ENCODE assay signal across 9 cellular contexts in genomic region chr9:114504341-114505186, GRCh38. TPM values are rescaled to one million over a fixed set of nuclear protein-coding genes. Genes with fewer than 3 reads are reported as not detected.
DNase-seq lines count a peak whose midpoint lies in the region; ATAC-seq, FAIRE-seq and TF ChIP-seq lines count a peak whose summit lies in the region.
"Had no signal": no experiment of that assay in that cellular context is flagged by ENCODE, and none has a peak within 500 bp of the region (broad histone marks: within the 10 kb centered on the region; RNA-seq: fewer than 3 reads in every experiment).

No MANE protein-coding gene starts in this region.

- peak overlapping the region; percentile 20 to 69 (median 58) for H3K4me3 ChIP-seq in heart left ventricle
- peak overlapping the region; percentile 63 to 86 (median 72) for H3K4me3 ChIP-seq in pancreas

- FAIRE-seq in pancreas (lab: Jason Lieb, UNC), result no peak
- FAIRE-seq: colon had no signal

- no peaks in the 10 kb centered on the region for H3K36me3 Mint-ChIP-seq in activated naive CD8-positive, alpha-beta T cell treated with anti-CD3 and anti-CD28 coated beads, Interleukin-2, amount 10 ng/mL, durations not matched to agents 7 days and 5 days

- TF ChIP-seq CTCF in GM13976 (IDR thresholded peaks at IDR 0.05; ENCODE audit: borderline replicate concordance, control extremely low read depth, extremely low read depth, insufficient read depth, missing control alignments) (no peak), heart left ventricle (IDR thresholded peaks at IDR 0.05) (peak in 2 of 12 donors; percentile 13 to 23), pancreas (IDR thresholded peaks at IDR 0.05) (peak in 1 of 4 donors; percentile 29)

- intact Hi-C loops in heart left ventricle (cut with DNase I) (no loop called here), pancreas (cut with DNase I) (no loop called here)

- in situ Hi-C loops in GM13976 (cut with MboI; ENCODE audit: low sequenced_read_pairs, unreplicated experiment), result no loop called here

- WGBS in heart left ventricle, 4 donors, result 0 to 7% (median 5%) methylated on average over 4 to 101 of the region's 101 CpGs; no CpG with 5 or more reads in 1 of the 4 donors
- WGBS in pancreas, 2 donors, result 4 to 5% methylated on average over 88 to 101 of the region's 101 CpGs

- POLR2A ChIA-PET in activated naive CD8-positive, alpha-beta T cell treated with anti-CD3 and anti-CD28 coated beads, Interleukin-2, amount 10 ng/mL, durations not matched to agents 7 days and 5 days (lab: Charles Lee), result interaction anchor here (1.6 kb wide), 1 partner anchor 99 kb away, joined by 5 read pairs; no protein-coding TSS in a partner anchor

- H3K9me3 ChIP-seq in heart left ventricle (no peaks in the 10 kb centered on the region), pancreas (no peaks in the 10 kb centered on the region)

- H3K27me3 Mint-ChIP-seq in activated naive CD8-positive, alpha-beta T cell treated with anti-CD3 and anti-CD28 coated beads, Interleukin-2, amount 10 ng/mL, durations not matched to agents 7 days and 5 days, result peaks cover 63% of the 10 kb centered on the region

- H3K27ac ChIP-seq in heart left ventricle (peak overlapping the region in 1 of 12 donors; percentile 86), pancreas (peak overlapping the region; percentile 51 to 74 (median 61))

- H3K4me3 Mint-ChIP-seq in activated naive CD8-positive, alpha-beta T cell treated with anti-CD3 and anti-CD28 coated beads, Interleukin-2, amount 10 ng/mL, durations not matched to agents 7 days and 5 days, result peak overlapping the region; percentile 66

- ATAC-seq in activated naive CD8-positive, alpha-beta T cell treated with anti-CD3 and anti-CD28 coated beads, Interleukin-2, amount 10 ng/mL, durations not matched to agents 7 days and 5 days (ENCODE audit: low read depth), result peak; percentile 25
- ATAC-seq in heart left ventricle (peak in 2 of 4 donors; percentile 57 to 75), pancreas (peak; percentile 66 to 71 (median 69)), HG02610 (IDR thresholded peaks at IDR 0.05; ENCODE audit: unreplicated experiment) (no peak), GM21381 (IDR thresholded peaks at IDR 0.05; ENCODE audit: unreplicated experiment) (no peak)

- H3K4me1 Mint-ChIP-seq in activated naive CD8-positive, alpha-beta T cell treated with anti-CD3 and anti-CD28 coated beads, Interleukin-2, amount 10 ng/mL, durations not matched to agents 7 days and 5 days, result peaks cover 7% of the 10 kb centered on the region

- H3K27me3 ChIP-seq in heart left ventricle (peaks cover 5 to 76% (median 44%) of the 10 kb centered on the region in 9 donors), pancreas (no peaks in the 10 kb centered on the region)

- TF ChIP-seq POLR2A in heart left ventricle (IDR thresholded peaks at IDR 0.05), result no peak

- H3K27ac Mint-ChIP-seq in activated naive CD8-positive, alpha-beta T cell treated with anti-CD3 and anti-CD28 coated beads, Interleukin-2, amount 10 ng/mL, durations not matched to agents 7 days and 5 days, result no peak overlapping the region

- H3K9me3 Mint-ChIP-seq in activated naive CD8-positive, alpha-beta T cell treated with anti-CD3 and anti-CD28 coated beads, Interleukin-2, amount 10 ng/mL, durations not matched to agents 7 days and 5 days, result no peaks in the 10 kb centered on the region

- DNase-seq in GM13976 (ENCODE audit: low spot score) (peak; percentile 56), RPMI7951 (ENCODE audit: low read depth) (peak; percentile 34), heart left ventricle (peak; percentile 23 to 68 (median 37)), pancreas (peak; percentile 47 to 88 (median 62)), SIG-M5 treated with dmso at 0.1 percent for 504 hours (lab: John Stamatoyannopoulos, UW; ENCODE audit: unreplicated experiment) (no peak)
- peak; percentile 59 for DNase-seq in activated naive CD8-positive, alpha-beta T cell treated with anti-CD3 and anti-CD28 coated beads, Interleukin-2, amount 10 ng/mL, durations not matched to agents 7 days and 5 days

- H3K36me3 ChIP-seq in heart left ventricle (no peaks in the 10 kb centered on the region), pancreas (no peaks in the 10 kb centered on the region)

- H3K4me1 ChIP-seq in heart left ventricle (peaks cover 0 to 18% (median 6%) of the 10 kb centered on the region in 12 donors), pancreas (peaks cover 0 to 17% (median 5%) of the 10 kb centered on the region in 3 donors)

RNA-seq across cellular contexts. Expression of gene WHRN, which starts 0.7 kb away (rescaled TPM):
- 1.4 and 1.7 TPM in 2 replicates for total RNA-seq in RPMI7951 (2014; rRNA removed; shearing (Covaris generic))
- total RNA-seq in activated naive CD8-positive, alpha-beta T cell treated with anti-CD3 and anti-CD28 coated beads, Interleukin-2, amount 10 ng/mL, durations not matched to agents 7 days and 5 days, result 10 to 100 TPM; 10.5 TPM
- 1 to 10 TPM in 3 of 9 donors, under 1 TPM in 6; 0.12 to 1.4 (median 0.56) TPM for total RNA-seq in heart left ventricle
- under 1 TPM; 0.37 to 0.61 TPM for polyA plus RNA-seq in heart left ventricle
- 10 to 100 TPM in 1 of 6 donors, 1 to 10 TPM in 5; 6.7 to 10.2 (median 7.8) TPM for total RNA-seq in pancreas
- 10 to 100 TPM; 23.7 to 32.2 TPM for polyA plus RNA-seq in pancreas

Comparison
In these comparisons a context has a peak if more than half of its experiments do, and no peak if none do; other contexts are left out.
1. ATAC-seq: peak in activated naive CD8-positive, alpha-beta T cell treated with anti-CD3 and anti-CD28 coated beads, Interleukin-2, amount 10 ng/mL, durations not matched to agents 7 days and 5 days (single experiment) and pancreas (4 of 4); none in HG02610 (single experiment) and GM21381 (single experiment).